Comparison of ENCODE assay signal across 1 cellular context in genomic region chr19:57434386-57435061, GRCh38.
TF ChIP-seq lines count a peak whose summit lies in the region.

No MANE protein-coding gene starts in this region.

TF ChIP-seq in GM12878, 131 proteins besides CTCF, POLR2A, EP300 and RAD21:
- TF ChIP-seq IKZF2 (IDR thresholded peaks at IDR 0.05) (peak in 1 of 2 experiments; percentile 20; a peak in 1 of 4 replicates), CBX5 (IDR thresholded peaks at IDR 0.05; ENCODE audit: low read depth) (no peak), WRNIP1 (IDR thresholded peaks at IDR 0.05; ENCODE audit: borderline replicate concordance, low read depth, low read length) (no peak), SMARCA5 (IDR thresholded peaks at IDR 0.05) (no peak), ZNF622 (IDR thresholded peaks at IDR 0.05) (no peak)
